2 cellular contexts compared by ENCODE assay signal in the genomic region with DNA sequence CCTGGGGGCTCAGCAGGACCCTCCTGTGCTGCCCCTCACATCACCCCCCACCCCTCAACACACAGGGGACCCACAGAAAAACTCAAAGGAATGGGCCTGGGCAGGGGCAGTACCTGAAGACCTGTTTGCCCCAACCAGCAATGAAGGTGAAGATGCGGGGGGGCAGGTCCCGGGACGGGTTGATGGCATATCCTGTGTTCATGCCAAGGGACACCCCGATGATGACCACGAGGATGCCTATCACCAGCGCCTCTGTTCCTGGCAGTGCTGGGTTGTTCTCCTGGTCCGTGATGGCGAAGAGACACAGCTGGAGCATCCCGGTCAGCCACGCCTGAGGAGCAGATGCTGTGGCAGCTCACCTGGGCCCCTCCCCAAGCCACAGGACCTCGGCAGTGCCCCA. TPM values are rescaled to one million over a fixed set of nuclear protein-coding genes. Genes with fewer than 3 reads are reported as not detected.
"Had no signal": no experiment of that assay in that cellular context is flagged by ENCODE, and none has a peak within 500 bp of the region (broad histone marks: within the 10 kb centered on the region; RNA-seq: fewer than 3 reads in every experiment).

No MANE protein-coding gene starts in this region.

RNA-seq across cellular contexts. Expression of a gene that starts 16.8 kb away (rescaled TPM):
- total RNA-seq: LHCN-M2, MCF 10A had no signal
